14 cellular contexts compared by ENCODE assay signal in genomic region chr13:78254113-78254512, GRCh38.
DNase-seq lines count a peak whose midpoint lies in the region; TF ChIP-seq lines count a peak whose summit lies in the region.
"Had no signal": no experiment of that assay in that cellular context is flagged by ENCODE, and none has a peak within 500 bp of the region (broad histone marks: within the 10 kb centered on the region; RNA-seq: fewer than 3 reads in every experiment).

No MANE protein-coding gene starts in this region.

- H3K27me3 ChIP-seq in Loucy (ENCODE audit: insufficient read depth, low read length, poor library complexity, severe bottlenecking) = no peaks in the 10 kb centered on the region
- H3K27me3 ChIP-seq: BLaER1 treated with 17β-estradiol and CSF1 and Interleukin-3, amounts not matched to agents 10 nM and 100 nM had no signal

- H3K36me3 ChIP-seq in Loucy (ENCODE audit: insufficient read depth, low read length) = no peaks in the 10 kb centered on the region
- H3K36me3 ChIP-seq: BLaER1 treated with 17β-estradiol and CSF1 and Interleukin-3, amounts not matched to agents 10 nM and 100 nM had no signal

- H3K9ac ChIP-seq in Loucy (ENCODE audit: low read depth, low read length, poor library complexity, severe bottlenecking) = no peak overlapping the region
- H3K9ac ChIP-seq: BLaER1 treated with 17β-estradiol and CSF1 and Interleukin-3, amounts not matched to agents 10 nM and 100 nM had no signal

- no peak for TF ChIP-seq CTCF in Loucy (conservative IDR thresholded peaks at IDR 0.05; ENCODE audit: low read length)

- H3K4me1 ChIP-seq in Loucy (ENCODE audit: insufficient read depth, low read length, poor library complexity, severe bottlenecking) = peaks cover 22% of the 10 kb centered on the region
- H3K4me1 ChIP-seq: A549; BLaER1 treated with 17β-estradiol and CSF1 and Interleukin-3, amounts not matched to agents 10 nM and 100 nM; Caco-2 had no signal

- no peaks in the 10 kb centered on the region for H4K20me1 ChIP-seq in Loucy (ENCODE audit: insufficient read depth, low read length, poor library complexity, severe bottlenecking)
- H4K20me1 ChIP-seq: BLaER1 treated with 17β-estradiol and CSF1 and Interleukin-3, amounts not matched to agents 10 nM and 100 nM had no signal

- no peak overlapping the region for H3K4me3 ChIP-seq in Loucy (ENCODE audit: low read length, poor library complexity, severe bottlenecking)
- H3K4me3 ChIP-seq: A549; BLaER1 treated with 17β-estradiol and CSF1 and Interleukin-3, amounts not matched to agents 10 nM and 100 nM had no signal

- H3K79me2 ChIP-seq in Loucy (ENCODE audit: insufficient read depth, low read length) = no peaks in the 10 kb centered on the region

- peak; percentile 52 for DNase-seq in NCI-H82 (lab: John Stamatoyannopoulos, UW)
- DNase-seq in NCI-H82 treated with DMSO at 0.1 percent for 48 hours (lab: John Stamatoyannopoulos, UW; ENCODE audit: unreplicated experiment) = no peak
- peak; percentile 25 for DNase-seq in NCI-H524 treated with DMSO at 0.1 percent for 48 hours (lab: John Stamatoyannopoulos, UW)
- no peak for DNase-seq in globus pallidus (ENCODE audit: low spot score)
- DNase-seq: AML-193; Caco-2; Calu3; CD4-positive, alpha-beta T cell; CD8-positive, alpha-beta T cell; DMS79 treated with DMSO at 0.1 percent for 48 hours; GF-D8 had no signal

- H2AFZ ChIP-seq in Loucy (ENCODE audit: low read length) = peak overlapping the region; percentile 16; the same call in 1 of the 2 replicates

- no peaks in the 10 kb centered on the region for H3K9me3 ChIP-seq in Loucy (ENCODE audit: insufficient read depth, low read depth, low read length)
- H3K9me3 ChIP-seq: A549; BLaER1 treated with 17β-estradiol and CSF1 and Interleukin-3, amounts not matched to agents 10 nM and 100 nM; Caco-2 had no signal

- no peaks in the 10 kb centered on the region; the same call in 1 of the 2 replicates for H3F3A ChIP-seq in Loucy (ENCODE audit: low read depth)

- no peaks in the 10 kb centered on the region for H3K9me2 ChIP-seq in Loucy (replicated peaks; ENCODE audit: low read depth, low read length)

- no peak overlapping the region for H3K4me2 ChIP-seq in Loucy (ENCODE audit: low read depth, low read length, poor library complexity, severe bottlenecking)
- H3K4me2 ChIP-seq: A549; BLaER1 treated with 17β-estradiol and CSF1 and Interleukin-3, amounts not matched to agents 10 nM and 100 nM had no signal

Comparison
In these comparisons a context has a peak if more than half of its experiments do, and no peak if none do; other contexts are left out.
1. DNase-seq: peak in NCI-H82 (single experiment) and NCI-H524 treated with DMSO at 0.1 percent for 48 hours (single experiment); none in NCI-H82 treated with DMSO at 0.1 percent for 48 hours (single experiment) and globus pallidus (single experiment).